In genomic region chr22:31241936-31242335, GRCh38 we compare ENCODE assay signal across 15 cellular contexts. TPM values are rescaled to one million over a fixed set of nuclear protein-coding genes. Genes with fewer than 3 reads are reported as not detected.
DNase-seq lines count a peak whose midpoint lies in the region; FAIRE-seq and TF ChIP-seq lines count a peak whose summit lies in the region.
"Had no signal": no experiment of that assay in that cellular context is flagged by ENCODE, and none has a peak within 500 bp of the region (broad histone marks: within the 10 kb centered on the region; RNA-seq: fewer than 3 reads in every experiment).

No MANE protein-coding gene starts in this region.

- no peaks in the 10 kb centered on the region for H3K9me2 ChIP-seq in PC-9 (ENCODE audit: insufficient read depth)

- no peak overlapping the region for H3K4me3 Mint-ChIP-seq in endodermal cell
- H3K4me3 Mint-ChIP-seq in activated CD4-positive, alpha-beta T cell treated with anti-CD3 and anti-CD28 coated beads, Interleukin-2, amount 10 ng/mL, durations not matched to agents 7 days and 5 days: no peak overlapping the region
- H3K4me3 Mint-ChIP-seq: stimulated activated naive CD8-positive, alpha-beta T cell treated with anti-CD3 and anti-CD28 coated beads, Interleukin-15, Interleukin-2, amounts not matched to agents 100 ng/mL and 50 ng/mL, for 24 hours; T-helper 1 cell treated with Interleukin-12 subunit alpha and Interleukin-12 subunit beta and Interleukin-4 antibody, amounts not matched to agents 30 μg/mL and 1 μg/mL, for 36 hours had no signal

- no peak for FAIRE-seq in frontal cortex (lab: Jason Lieb, UNC)

- H3K9me3 ChIP-seq in PC-9 (ENCODE audit: insufficient read depth, low read depth) (no peaks in the 10 kb centered on the region), endodermal cell (ENCODE audit: control insufficient read depth, low read length) (no peaks in the 10 kb centered on the region), osteoblast (ENCODE audit: low read depth, low read length) (no peaks in the 10 kb centered on the region)
- H3K9me3 ChIP-seq: ovary had no signal

- H3K27me3 ChIP-seq in PC-9 (ENCODE audit: insufficient read depth, low read depth) (no peaks in the 10 kb centered on the region), endodermal cell (ENCODE audit: control insufficient read depth, insufficient read depth, low read length, poor library complexity, severe bottlenecking) (no peaks in the 10 kb centered on the region), osteoblast (ENCODE audit: insufficient read depth, low read length) (no peaks in the 10 kb centered on the region)
- H3K27me3 ChIP-seq: ovary had no signal

- no peaks in the 10 kb centered on the region for H3K79me2 ChIP-seq in PC-9 (ENCODE audit: low read depth)
- H3K79me2 ChIP-seq in osteoblast (ENCODE audit: insufficient read depth, low read length): no peaks in the 10 kb centered on the region

- no peak overlapping the region for H3K9ac ChIP-seq in endodermal cell (ENCODE audit: extremely low read depth, low read length, poor library complexity, severe bottlenecking)

- no peaks in the 10 kb centered on the region for H3K27me3 Mint-ChIP-seq in endodermal cell (ENCODE audit: insufficient read depth)
- no peaks in the 10 kb centered on the region for H3K27me3 Mint-ChIP-seq in activated CD4-positive, alpha-beta T cell treated with anti-CD3 and anti-CD28 coated beads, Interleukin-2, amount 10 ng/mL, durations not matched to agents 7 days and 5 days
- H3K27me3 Mint-ChIP-seq: stimulated activated naive CD8-positive, alpha-beta T cell treated with anti-CD3 and anti-CD28 coated beads, Interleukin-15, Interleukin-2, amounts not matched to agents 100 ng/mL and 50 ng/mL, for 24 hours had no signal

- H3F3A ChIP-seq in PC-9 (ENCODE audit: insufficient read depth, low read depth): peaks cover 45% of the 10 kb centered on the region

- no TSS peak for BruUV-seq in PC-9 (replicated peaks; lab: Mats Ljungman, UMichigan)

- H4K20me1 ChIP-seq in PC-9 (ENCODE audit: insufficient read depth) (no peaks in the 10 kb centered on the region), osteoblast (ENCODE audit: insufficient read depth, low read length) (no peaks in the 10 kb centered on the region)

- intact Hi-C loops in PC-9 (cut with micrococcal nuclease; ENCODE audit: unreplicated experiment): no loop called here

- H3K27ac ChIP-seq in PC-9 (peak overlapping the region; percentile 71; the same call in 1 of the 2 replicates), endodermal cell (ENCODE audit: low read depth, low read length) (no peak overlapping the region), osteoblast (ENCODE audit: low read depth, low read length) (peak overlapping the region; percentile 54)
- H3K27ac ChIP-seq: ovary had no signal

- peak; percentile 23 for DNase-seq in AG10803 (ENCODE audit: low read depth)
- peak in 1 of 2 experiments; percentile 71 for DNase-seq in PC-9
- DNase-seq in endodermal cell: no peak
- peak; percentile 95 for DNase-seq in osteoblast (ENCODE audit: insufficient read length, low spot score, missing footprints)
- no peak for DNase-seq in frontal cortex (ENCODE audit: low spot score in 2 of 2)
- DNase-seq in NCI-H2227 (lab: John Stamatoyannopoulos, UW; ENCODE audit: unreplicated experiment): no peak
- no peak for DNase-seq in NCI-H1930 (lab: John Stamatoyannopoulos, UW)
- no peak for DNase-seq in activated CD4-positive, alpha-beta T cell treated with anti-CD3 and anti-CD28 coated beads, Interleukin-2, amount 10 ng/mL, durations not matched to agents 7 days and 5 days
- DNase-seq: activated CD4-positive, alpha-beta T cell treated with anti-CD3 and anti-CD28 coated beads, Interleukin-2, amount 50 U/mL, for 4 hours; activated gamma-delta T cell treated with Interleukin-2 at 50 U/mL for 16 hours; MM.1S; ovary; stimulated activated CD4-positive, alpha-beta T cell treated with anti-CD3 and anti-CD28 coated beads, Interleukin-4, amount 100 ng/mL, for 24 hours had no signal

- no peaks in the 10 kb centered on the region for H3K9me3 Mint-ChIP-seq in endodermal cell
- H3K9me3 Mint-ChIP-seq in activated CD4-positive, alpha-beta T cell treated with anti-CD3 and anti-CD28 coated beads, Interleukin-2, amount 10 ng/mL, durations not matched to agents 7 days and 5 days: no peaks in the 10 kb centered on the region
- H3K9me3 Mint-ChIP-seq: stimulated activated naive CD8-positive, alpha-beta T cell treated with anti-CD3 and anti-CD28 coated beads, Interleukin-15, Interleukin-2, amounts not matched to agents 100 ng/mL and 50 ng/mL, for 24 hours; T-helper 1 cell treated with Interleukin-12 subunit alpha and Interleukin-12 subunit beta and Interleukin-4 antibody, amounts not matched to agents 30 μg/mL and 1 μg/mL, for 36 hours had no signal

- POLR2A ChIA-PET in PC-9 (lab: Charles Lee; ENCODE audit: unreplicated experiment): interaction anchor here (0.7 kb wide), 1 partner anchor 62 kb away, joined by 4 read pairs; no protein-coding TSS in a partner anchor
- POLR2A ChIA-PET in activated CD4-positive, alpha-beta T cell treated with anti-CD3 and anti-CD28 coated beads, Interleukin-2, amount 10 ng/mL, durations not matched to agents 7 days and 5 days (lab: Charles Lee): no interaction called here

- H3K27ac Mint-ChIP-seq in endodermal cell: no peak overlapping the region
- H3K27ac Mint-ChIP-seq in activated CD4-positive, alpha-beta T cell treated with anti-CD3 and anti-CD28 coated beads, Interleukin-2, amount 10 ng/mL, durations not matched to agents 7 days and 5 days: no peak overlapping the region
- H3K27ac Mint-ChIP-seq: stimulated activated naive CD8-positive, alpha-beta T cell treated with anti-CD3 and anti-CD28 coated beads, Interleukin-15, Interleukin-2, amounts not matched to agents 100 ng/mL and 50 ng/mL, for 24 hours; T-helper 1 cell treated with Interleukin-12 subunit alpha and Interleukin-12 subunit beta and Interleukin-4 antibody, amounts not matched to agents 30 μg/mL and 1 μg/mL, for 36 hours had no signal

- peak; percentile 38 for TF ChIP-seq CTCF in AG10803 (conservative IDR thresholded peaks at IDR 0.05; ENCODE audit: low read length)
- no peak for TF ChIP-seq CTCF in PC-9 (conservative IDR thresholded peaks at IDR 0.05)
- peak; percentile 48 for TF ChIP-seq CTCF in endodermal cell (conservative IDR thresholded peaks at IDR 0.05)
- peak; percentile 33 for TF ChIP-seq CTCF in osteoblast (IDR thresholded peaks at IDR 0.05; ENCODE audit: extremely low read depth, low read depth, low read length)

- H3K4me2 ChIP-seq in PC-9 (peak overlapping the region; percentile 78), osteoblast (ENCODE audit: insufficient read depth, low read length) (peak overlapping the region; percentile 28)

- peaks cover 28% of the 10 kb centered on the region for H3K4me1 Mint-ChIP-seq in endodermal cell
- peaks cover 41% of the 10 kb centered on the region for H3K4me1 Mint-ChIP-seq in activated CD4-positive, alpha-beta T cell treated with anti-CD3 and anti-CD28 coated beads, Interleukin-2, amount 10 ng/mL, durations not matched to agents 7 days and 5 days

- CTCF ChIA-PET in PC-9 (lab: Charles Lee): interaction anchor here (0.6 to 0.7 kb wide), 2 partner anchors 83 to 322 kb away, joined by 3 read pairs; no protein-coding TSS in a partner anchor
- CTCF ChIA-PET in activated CD4-positive, alpha-beta T cell treated with anti-CD3 and anti-CD28 coated beads, Interleukin-2, amount 10 ng/mL, durations not matched to agents 7 days and 5 days (lab: Charles Lee): interaction anchor here (1.4 to 1.9 kb wide), 3 partner anchors 10 to 105 kb away, joined by 3 to 5 read pairs (median 4); no protein-coding TSS in a partner anchor

- peaks cover 47% of the 10 kb centered on the region for H3K4me1 ChIP-seq in PC-9 (replicated peaks; ENCODE audit: insufficient read depth)
- H3K4me1 ChIP-seq in endodermal cell (ENCODE audit: control insufficient read depth, insufficient read depth, low read length): peaks cover 23% of the 10 kb centered on the region
- H3K4me1 ChIP-seq in osteoblast (ENCODE audit: insufficient read depth, low read length): peaks cover 55% of the 10 kb centered on the region

- H2AFZ ChIP-seq in PC-9 (no peak overlapping the region), osteoblast (ENCODE audit: low read length) (no peak overlapping the region)

- H3K36me3 ChIP-seq in PC-9 (ENCODE audit: low read depth) (no peaks in the 10 kb centered on the region), endodermal cell (ENCODE audit: control insufficient read depth, insufficient read depth, low read length) (no peaks in the 10 kb centered on the region), osteoblast (ENCODE audit: insufficient read depth, low read length) (no peaks in the 10 kb centered on the region)
- H3K36me3 ChIP-seq: ovary had no signal

- no peak overlapping the region for H3K4me3 ChIP-seq in AG10803 (ENCODE audit: low read length)
- no peak overlapping the region for H3K4me3 ChIP-seq in PC-9
- no peak overlapping the region for H3K4me3 ChIP-seq in endodermal cell (ENCODE audit: low read length)
- no peak overlapping the region for H3K4me3 ChIP-seq in osteoblast (ENCODE audit: insufficient read depth, low read length)
- H3K4me3 ChIP-seq: ovary had no signal

- peaks cover 11% of the 10 kb centered on the region for H3K36me3 Mint-ChIP-seq in endodermal cell (ENCODE audit: low read depth)
- peaks cover 12% of the 10 kb centered on the region for H3K36me3 Mint-ChIP-seq in activated CD4-positive, alpha-beta T cell treated with anti-CD3 and anti-CD28 coated beads, Interleukin-2, amount 10 ng/mL, durations not matched to agents 7 days and 5 days (ENCODE audit: low read depth)

RNA-seq across cellular contexts. Expression of gene LIMK2, which starts 29.8 kb away (rescaled TPM):
- total RNA-seq in PC-9 (2021): 32.8 and 42.5 TPM in 2 replicates
- total RNA-seq in endodermal cell: 10 to 100 TPM; 41.4 to 42.2 TPM
- polyA plus RNA-seq in endodermal cell (2013, experiment 1 of 2): 26.5 TPM
- 25.9 TPM for polyA plus RNA-seq in endodermal cell (2013, experiment 2 of 2)
- 25.0 and 29.8 TPM in 2 replicates for total RNA-seq in osteoblast
- total RNA-seq in frontal cortex: 13.9 TPM
- 10 to 100 TPM; 48.6 to 54.5 TPM for total RNA-seq in activated CD4-positive, alpha-beta T cell treated with anti-CD3 and anti-CD28 coated beads, Interleukin-2, amount 10 ng/mL, durations not matched to agents 7 days and 5 days

RNA-seq across cellular contexts. Expression of gene PIK3IP1, which starts 50.4 kb away (rescaled TPM):
- total RNA-seq in PC-9 (2021): 15.7 and 17.4 TPM in 2 replicates
- total RNA-seq in endodermal cell: 1 to 10 TPM; 2.0 to 3.5 TPM
- 5.5 TPM for polyA plus RNA-seq in endodermal cell (2013, experiment 1 of 2)
- polyA plus RNA-seq in endodermal cell (2013, experiment 2 of 2): 4.4 TPM
- 31.5 and 40.1 TPM in 2 replicates for total RNA-seq in osteoblast
- total RNA-seq in frontal cortex: 20.8 TPM
- total RNA-seq in activated CD4-positive, alpha-beta T cell treated with anti-CD3 and anti-CD28 coated beads, Interleukin-2, amount 10 ng/mL, durations not matched to agents 7 days and 5 days: 10 to 100 TPM; 56.0 to 63.0 TPM

Comparison
In these comparisons a context has a peak if more than half of its experiments do, and no peak if none do; other contexts are left out.
1. DNase-seq: peak in AG10803 (single experiment) and osteoblast (single experiment); none in endodermal cell (single experiment), frontal cortex (0 of 2), NCI-H2227 (single experiment), NCI-H1930 (0 of 2) and activated CD4-positive, alpha-beta T cell treated with anti-CD3 and anti-CD28 coated beads, Interleukin-2, amount 10 ng/mL, durations not matched to agents 7 days and 5 days (single experiment).